Comparison of ENCODE assay signal across 9 cellular contexts in the genomic region with DNA sequence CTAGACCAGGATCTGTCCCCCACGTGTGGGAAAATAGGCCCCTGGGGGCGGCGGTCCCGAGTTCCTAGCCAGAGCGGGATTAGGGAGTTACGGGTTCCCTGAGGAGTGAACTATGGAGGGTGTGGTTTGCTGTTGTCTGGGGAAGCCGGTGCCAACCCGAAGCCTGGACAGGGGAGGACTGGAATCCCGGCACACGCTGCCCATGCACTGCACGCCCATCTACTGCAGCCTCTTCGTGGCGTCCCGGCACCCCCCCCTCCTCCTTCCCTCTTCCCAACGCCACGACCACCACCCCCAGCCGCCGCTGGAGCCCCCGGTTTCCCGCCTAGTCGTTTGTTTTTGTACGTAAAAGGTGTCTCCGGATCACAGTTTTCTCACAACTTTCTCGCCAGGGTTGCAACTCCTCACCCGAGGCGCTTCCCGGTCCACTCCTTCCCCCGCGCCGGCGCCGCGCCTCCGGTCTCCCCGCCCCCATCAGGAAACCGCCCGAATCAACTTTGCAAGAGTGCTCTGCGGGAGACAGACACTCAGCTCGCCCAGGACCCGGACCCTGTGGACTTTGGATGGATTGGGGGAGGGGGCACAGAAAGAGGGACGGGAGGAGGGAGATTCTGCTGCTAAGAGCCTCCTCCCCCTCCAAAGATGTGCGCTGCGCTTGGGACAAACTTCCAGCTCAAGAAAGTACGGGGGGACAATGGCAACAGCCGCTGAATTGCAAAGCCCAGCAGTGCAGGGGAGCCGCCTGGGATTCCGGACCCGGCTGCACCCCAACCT. TPM values are rescaled to one million over a fixed set of nuclear protein-coding genes. Genes with fewer than 3 reads are reported as not detected.
DNase-seq lines count a peak whose midpoint lies in the region; TF ChIP-seq lines count a peak whose summit lies in the region.
"Had no signal": no experiment of that assay in that cellular context is flagged by ENCODE, and none has a peak within 500 bp of the region (broad histone marks: within the 10 kb centered on the region; RNA-seq: fewer than 3 reads in every experiment).

No MANE protein-coding gene starts in this region.

- no peaks in the 10 kb centered on the region for H3K9me3 ChIP-seq in hepatocyte (ENCODE audit: low read depth)

- DNase-seq in activated T-cell treated with anti-CD3 and anti-CD28 coated beads, Interleukin-2, amount 50 U/mL, for 1 hour, result peak; percentile 40
- DNase-seq in activated T-cell treated with anti-CD3 and anti-CD28 coated beads for 4 hours (no peak), SK-MEL-5 (ENCODE audit: low read depth, low spot score) (peak; percentile 17), hepatocyte (ENCODE audit: low spot score) (no peak), NCI-H2107 (lab: John Stamatoyannopoulos, UW) (no peak), germinal center (ENCODE audit: low spot score) (no peak), NCI-H2081 (lab: John Stamatoyannopoulos, UW) (no peak)
- peak; percentile 37 for DNase-seq in stimulated activated CD8-positive, alpha-beta memory T cell treated with anti-CD3 and anti-CD28 coated beads, Interleukin-4, amount 100 ng/mL, for 48 hours

- H3K4me3 ChIP-seq in hepatocyte, result no peak overlapping the region

- no peaks in the 10 kb centered on the region for H3K36me3 ChIP-seq in hepatocyte (replicated peaks; ENCODE audit: insufficient read depth, low read depth)

- in situ Hi-C loops in SK-MEL-5 (cut with HindIII; ENCODE audit: low pct_unique_long_range_greater_than_20kb, low sequenced_read_pairs), result no loop called here

- peak overlapping the region; percentile 33 for H2AFZ ChIP-seq in hepatocyte

- no peaks in the 10 kb centered on the region for H3K9me2 ChIP-seq in hepatocyte (replicated peaks; ENCODE audit: insufficient read depth)

- TF ChIP-seq CTCF in hepatocyte (IDR thresholded peaks at IDR 0.05; ENCODE audit: poor library complexity), result no peak

- peaks cover 6% of the 10 kb centered on the region for H4K20me1 ChIP-seq in hepatocyte (ENCODE audit: insufficient read depth, poor library complexity, severe bottlenecking)

- H3K27me3 ChIP-seq in hepatocyte, result peaks cover 97% of the 10 kb centered on the region

- WGBS in hepatocyte (ENCODE audit: low lambda C conversion rate, missing lambda C conversion rate), result 1% methylated on average over 28 of the region's 48 CpGs

- no peak overlapping the region for H3K27ac ChIP-seq in hepatocyte

- H3K79me2 ChIP-seq in hepatocyte, result no peaks in the 10 kb centered on the region

- peaks cover 51% of the 10 kb centered on the region for H3K4me1 ChIP-seq in hepatocyte (ENCODE audit: insufficient read depth)

- H3K4me2 ChIP-seq in hepatocyte, result peak overlapping the region; percentile 73

RNA-seq across cellular contexts. Expression of a gene that starts 1.4 kb away (rescaled TPM):
- total RNA-seq in SK-MEL-5 (2014; rRNA removed; shearing (Covaris generic)), result 0.80 and 1.2 TPM in 2 replicates
- 0.39 and 3.7 TPM in 2 replicates for polyA plus RNA-seq in SK-MEL-5 (2015; cell fraction: cytosol; rRNA removed)
- 0.69 and 2.4 TPM in 2 replicates for polyA plus RNA-seq in SK-MEL-5 (2015; cell fraction: nucleus; rRNA removed)
- total RNA-seq in hepatocyte, result not detected in 2 replicates
- 0.35 TPM in 1 of 2 replicates, not detected in the other for polyA plus RNA-seq in hepatocyte
- total RNA-seq: lung microvascular endothelial cell had no signal

RNA-seq across cellular contexts. Expression of a gene that starts 12.9 kb away (rescaled TPM):
- 53.9 and 54.4 TPM in 2 replicates for total RNA-seq in SK-MEL-5 (2014; rRNA removed; shearing (Covaris generic))
- polyA plus RNA-seq in SK-MEL-5 (2015; cell fraction: cytosol; rRNA removed), result 60.8 and 64.5 TPM in 2 replicates
- polyA plus RNA-seq in SK-MEL-5 (2015; cell fraction: nucleus; rRNA removed), result 18.0 and 25.1 TPM in 2 replicates
- 31.2 and 35.2 TPM in 2 replicates for total RNA-seq in hepatocyte
- 35.7 and 43.3 TPM in 2 replicates for polyA plus RNA-seq in hepatocyte

Comparison
In these comparisons a context has a peak if more than half of its experiments do, and no peak if none do; other contexts are left out.
1. DNase-seq: peak in activated T-cell treated with anti-CD3 and anti-CD28 coated beads, Interleukin-2, amount 50 U/mL, for 1 hour (single experiment), SK-MEL-5 (single experiment) and stimulated activated CD8-positive, alpha-beta memory T cell treated with anti-CD3 and anti-CD28 coated beads, Interleukin-4, amount 100 ng/mL, for 48 hours (single experiment); none in activated T-cell treated with anti-CD3 and anti-CD28 coated beads for 4 hours (single experiment), hepatocyte (single experiment), NCI-H2107 (single experiment), germinal center (single experiment) and NCI-H2081 (0 of 2).